16 cellular contexts compared by ENCODE assay signal in the genomic region with DNA sequence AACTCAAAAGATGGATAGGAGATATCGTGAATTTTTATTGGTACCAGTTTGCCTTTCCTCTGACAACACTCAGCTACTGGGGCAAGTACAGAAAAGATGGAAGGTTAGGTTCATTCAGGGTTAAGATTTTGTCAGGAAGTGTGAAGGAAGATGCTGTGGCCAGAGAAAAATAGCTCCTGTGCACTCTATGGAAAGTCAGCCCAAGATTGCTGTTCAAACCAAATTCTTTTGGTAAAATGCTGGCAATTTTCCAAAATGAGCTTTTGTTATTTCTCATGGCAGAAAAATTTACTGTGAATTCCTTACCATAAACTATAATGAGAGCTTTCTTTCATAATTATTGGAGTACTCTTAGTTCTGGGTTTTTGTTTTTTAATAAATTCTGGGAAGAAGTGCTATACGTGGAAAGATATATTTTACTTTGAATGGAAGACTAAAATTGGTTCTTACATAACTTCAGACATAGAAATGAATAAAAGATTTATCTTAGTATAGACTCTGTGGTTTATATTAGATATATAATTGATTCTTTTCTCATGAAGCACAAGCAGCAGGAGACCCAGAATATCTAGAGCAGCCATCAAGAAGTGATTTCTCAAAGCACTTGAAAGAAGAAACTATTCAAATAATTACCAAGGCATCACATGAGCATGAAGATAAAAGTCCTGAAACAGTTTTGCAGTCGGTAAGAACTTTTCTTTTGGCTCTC.
DNase-seq lines count a peak whose midpoint lies in the region; TF ChIP-seq lines count a peak whose summit lies in the region.
"Had no signal": no experiment of that assay in that cellular context is flagged by ENCODE, and none has a peak within 500 bp of the region (broad histone marks: within the 10 kb centered on the region; RNA-seq: fewer than 3 reads in every experiment).

No MANE protein-coding gene starts in this region.

- no peak overlapping the region for H3K9ac ChIP-seq in mammary epithelial cell (ENCODE audit: insufficient read depth, low read length)

- CTCF ChIA-PET in mammary epithelial cell (lab: Charles Lee; ENCODE audit: low non-redundant PET): interaction anchor here (0.6 kb wide), 1 partner anchor 587 kb away, joined by 3 read pairs; no protein-coding TSS in a partner anchor

- H3K27me3 ChIP-seq in mammary epithelial cell (ENCODE audit: insufficient read depth, low read length) (no peaks in the 10 kb centered on the region), kidney epithelial cell (ENCODE audit: control insufficient read depth, insufficient read depth, low read length) (no peaks in the 10 kb centered on the region)

- TF ChIP-seq CTCF in AG10803 (conservative IDR thresholded peaks at IDR 0.05; ENCODE audit: low read length): no peak
- TF ChIP-seq CTCF in mammary epithelial cell (conservative IDR thresholded peaks at IDR 0.05 in 1 of 2, IDR thresholded peaks at IDR 0.05 in 1 of 2; ENCODE audit: extremely low read depth in 1 of 2, insufficient read depth in 1 of 2, low read depth in 1 of 2, low read length in 2 of 2): no peak
- TF ChIP-seq CTCF in kidney epithelial cell (IDR thresholded peaks at IDR 0.05; ENCODE audit: insufficient read depth, low read length, poor library complexity, severe bottlenecking): no peak

- H3K4me1 ChIP-seq in mammary epithelial cell (ENCODE audit: insufficient read depth, low read length): peaks cover 26% of the 10 kb centered on the region
- H3K4me1 ChIP-seq: prostate gland had no signal

- H3K4me3 ChIP-seq in AG10803 (ENCODE audit: low read length) (no peak overlapping the region), mammary epithelial cell (replicated peaks in 1 of 3; ENCODE audit: insufficient read depth in 1 of 3, low read depth in 2 of 3, low read length in 3 of 3) (no peak overlapping the region), kidney epithelial cell (ENCODE audit: low read depth, low read length) (no peak overlapping the region)
- H3K4me3 ChIP-seq: prostate gland had no signal

- in situ Hi-C loops in mammary epithelial cell (cut with MboI; ENCODE audit: low sequenced_read_pairs in 2 of 2): no loop called here

- no peaks in the 10 kb centered on the region for H3K9me3 ChIP-seq in mammary epithelial cell (replicated peaks; ENCODE audit: insufficient read depth, low read length)
- H3K9me3 ChIP-seq: prostate gland had no signal

- H2AFZ ChIP-seq in mammary epithelial cell (ENCODE audit: low read depth, low read length): no peak overlapping the region

- peaks cover 3% of the 10 kb centered on the region for H3K36me3 ChIP-seq in mammary epithelial cell (ENCODE audit: insufficient read depth, low read length)
- no peaks in the 10 kb centered on the region for H3K36me3 ChIP-seq in kidney epithelial cell (ENCODE audit: control insufficient read depth, insufficient read depth, low read length)
- H3K36me3 ChIP-seq: prostate gland had no signal

- dilution Hi-C loops in mammary epithelial cell (cut with HindIII; ENCODE audit: low sequenced_read_pairs): no loop called here

- peak overlapping the region; percentile 6 for H3K27ac ChIP-seq in mammary epithelial cell (ENCODE audit: insufficient read depth, low read depth, low read length)
- H3K27ac ChIP-seq: prostate gland had no signal

- DNase-seq in AG10803 (ENCODE audit: low read depth) (peak; percentile 74), LHCN-M2 (ENCODE audit: low read depth) (peak; percentile 67), mammary epithelial cell (peak; percentile 61), kidney epithelial cell (ENCODE audit: low read depth) (peak; percentile 53), GM19240 (ENCODE audit: insufficient read length, low spot score) (no peak)
- no peak for DNase-seq in effector CD4-positive, alpha-beta T cell
- DNase-seq in activated CD4-positive, alpha-beta T cell treated with anti-CD3 and anti-CD28 coated beads, Interleukin-2, amount 50 U/mL, for 4 hours: no peak
- DNase-seq in stimulated activated CD4-positive, alpha-beta T cell treated with anti-CD3 and anti-CD28 coated beads, Interleukin-4, amount 100 ng/mL, for 24 hours: no peak
- DNase-seq: activated CD4-positive, CD25-positive, alpha-beta regulatory T cell; activated naive CD8-positive, alpha-beta T cell treated with anti-CD3 and anti-CD28 coated beads, Interleukin-2, amount 10 ng/mL, durations not matched to agents 7 days and 5 days; CD4-positive, CD25-positive, alpha-beta regulatory T cell; NCI-H1092; NCI-H524; stimulated activated CD4-positive, alpha-beta T cell treated with anti-CD3 and anti-CD28 coated beads, Interleukin-4, amount 100 ng/mL, for 1 hour; stimulated activated naive CD8-positive, alpha-beta T cell treated with anti-CD3 and anti-CD28 coated beads, Interleukin-15, Interleukin-2, amounts not matched to agents 100 U/mL and 50 U/mL, for 24 hours had no signal

- H3K4me2 ChIP-seq in mammary epithelial cell (ENCODE audit: insufficient read depth, low read depth, low read length): peak overlapping the region; percentile 63

- intact Hi-C loops in mammary epithelial cell (cut with micrococcal nuclease): loop anchor here (5.0 kb wide), 1 partner anchor 1460 kb away; the partner anchor contains the start of gene HSPA13

- no TSS peak for BruUV-seq in mammary epithelial cell (replicated peaks; lab: Mats Ljungman, UMichigan)

- H3K79me2 ChIP-seq in mammary epithelial cell (ENCODE audit: insufficient read depth, low read length): peaks cover 3% of the 10 kb centered on the region

- H4K20me1 ChIP-seq in mammary epithelial cell (ENCODE audit: insufficient read depth, low read length): no peaks in the 10 kb centered on the region

- WGBS in mammary epithelial cell (ENCODE audit: low coverage, missing lambda C conversion rate): 39% methylated on average over 3 of the region's 3 CpGs

Comparison
In these comparisons a context has a peak if more than half of its experiments do, and no peak if none do; other contexts are left out.
1. DNase-seq: peak in AG10803 (single experiment), LHCN-M2 (single experiment), mammary epithelial cell (single experiment) and kidney epithelial cell (single experiment); none in GM19240 (single experiment), effector CD4-positive, alpha-beta T cell (single experiment), activated CD4-positive, alpha-beta T cell treated with anti-CD3 and anti-CD28 coated beads, Interleukin-2, amount 50 U/mL, for 4 hours (0 of 2) and stimulated activated CD4-positive, alpha-beta T cell treated with anti-CD3 and anti-CD28 coated beads, Interleukin-4, amount 100 ng/mL, for 24 hours (single experiment).